17 cellular contexts compared by ENCODE assay signal in genomic region chr12:60921541-60921940, GRCh38.
DNase-seq lines count a peak whose midpoint lies in the region; ATAC-seq and TF ChIP-seq lines count a peak whose summit lies in the region.
"Had no signal": no experiment of that assay in that cellular context is flagged by ENCODE, and none has a peak within 500 bp of the region (broad histone marks: within the 10 kb centered on the region; RNA-seq: fewer than 3 reads in every experiment).

No MANE protein-coding gene starts in this region.

- no peaks in the 10 kb centered on the region for H3K36me3 Mint-ChIP-seq in GM23338 (ENCODE audit: low read depth)
- no peaks in the 10 kb centered on the region for H3K36me3 Mint-ChIP-seq in glutamatergic neuron (ENCODE audit: unreplicated experiment)

- DNase-seq in GM23338 (ENCODE audit: low spot score) (no peak), HT1080 (ENCODE audit: low read depth) (peak; percentile 33), brain microvascular endothelial cell (peak; percentile 12), iris pigment epithelial cell (ENCODE audit: low read depth) (peak; percentile 1), HT-29 (ENCODE audit: low spot score) (no peak), left ventricle myocardium inferior (no peak), glutamatergic neuron (no peak)
- DNase-seq: C1 segment of cervical spinal cord; Calu3; CD4-positive, alpha-beta T cell; DMS 273 treated with DMSO at 0.1 percent for 48 hours; DMS79 treated with DMSO at 0.1 percent for 48 hours; EL had no signal

- H3K9me3 Mint-ChIP-seq in GM23338: no peaks in the 10 kb centered on the region
- no peaks in the 10 kb centered on the region for H3K9me3 Mint-ChIP-seq in glutamatergic neuron (ENCODE audit: unreplicated experiment)

- H3K9me3 ChIP-seq in left ventricle myocardium inferior (replicated peaks): no peaks in the 10 kb centered on the region

- H3K4me3 ChIP-seq in GM23338: no peak overlapping the region
- H3K4me3 ChIP-seq in brain microvascular endothelial cell (ENCODE audit: low read depth, low read length): no peak overlapping the region
- no peak overlapping the region for H3K4me3 ChIP-seq in left ventricle myocardium inferior

- H3K9me2 ChIP-seq in GM23338 (ENCODE audit: insufficient read depth): no peaks in the 10 kb centered on the region

- H3K4me3 Mint-ChIP-seq in GM23338 (no peak overlapping the region), glutamatergic neuron (ENCODE audit: unreplicated experiment) (no peak overlapping the region)
- H3K4me3 Mint-ChIP-seq: B cell; CD4-positive, alpha-beta T cell had no signal

- H3K27me3 Mint-ChIP-seq in GM23338 (ENCODE audit: insufficient read depth, low read depth, poor library complexity): no peaks in the 10 kb centered on the region
- H3K27me3 Mint-ChIP-seq in glutamatergic neuron (ENCODE audit: unreplicated experiment): no peaks in the 10 kb centered on the region
- H3K27me3 Mint-ChIP-seq: B cell; CD4-positive, alpha-beta T cell had no signal

- intact Hi-C loops in left ventricle myocardium inferior (cut with micrococcal nuclease): no loop called here

- H3K27me3 ChIP-seq in GM23338 (ENCODE audit: insufficient read depth): no peaks in the 10 kb centered on the region
- no peaks in the 10 kb centered on the region for H3K27me3 ChIP-seq in brain microvascular endothelial cell (replicated peaks)
- H3K27me3 ChIP-seq in left ventricle myocardium inferior (ENCODE audit: low read depth): no peaks in the 10 kb centered on the region

- H4K20me1 ChIP-seq in GM23338 (replicated peaks; ENCODE audit: insufficient read depth): no peaks in the 10 kb centered on the region

- no peaks in the 10 kb centered on the region for H3K4me1 ChIP-seq in GM23338 (ENCODE audit: insufficient read depth)
- H3K4me1 ChIP-seq in left ventricle myocardium inferior: no peaks in the 10 kb centered on the region

- H3K4me1 Mint-ChIP-seq in GM23338 (no peaks in the 10 kb centered on the region), glutamatergic neuron (ENCODE audit: low read depth, unreplicated experiment) (peaks cover 2% of the 10 kb centered on the region)
- H3K4me1 Mint-ChIP-seq: B cell had no signal

- H3K79me2 ChIP-seq in GM23338 (replicated peaks; ENCODE audit: insufficient read depth): no peaks in the 10 kb centered on the region

- TF ChIP-seq CTCF in GM23338 (conservative IDR thresholded peaks at IDR 0.05; ENCODE audit: low read depth in 2 of 2): no peak
- TF ChIP-seq CTCF in brain microvascular endothelial cell (IDR thresholded peaks at IDR 0.05; ENCODE audit: low read depth, low read length, missing control alignments): no peak
- TF ChIP-seq CTCF in left ventricle myocardium inferior (IDR thresholded peaks at IDR 0.05; ENCODE audit: borderline replicate concordance): no peak
- no peak for TF ChIP-seq CTCF in glutamatergic neuron (IDR thresholded peaks at IDR 0.05; ENCODE audit: partially characterized antibody, unreplicated experiment)

- no peak overlapping the region for H2AFZ ChIP-seq in GM23338

- H3K27ac Mint-ChIP-seq in GM23338: 0 out of 2 replicates have a peak overlapping the region, but pooled peaks have one; percentile 18
- no peak overlapping the region for H3K27ac Mint-ChIP-seq in glutamatergic neuron (ENCODE audit: unreplicated experiment)
- H3K27ac Mint-ChIP-seq: B cell; CD4-positive, alpha-beta T cell had no signal

- ATAC-seq in GM23338 (no peak), GM19452 (IDR thresholded peaks at IDR 0.05; ENCODE audit: unreplicated experiment) (no peak)
- ATAC-seq: HCT116, HepG2 had no signal

- no peak overlapping the region for H3K4me2 ChIP-seq in GM23338

- H3F3A ChIP-seq in GM23338 (replicated peaks; ENCODE audit: low read depth): no peaks in the 10 kb centered on the region

- in situ Hi-C loops in brain microvascular endothelial cell (cut with HindIII; ENCODE audit: low pct_ligation_motif_present, low sequenced_read_pairs): no loop called here

- no peak overlapping the region for H3K27ac ChIP-seq in GM23338 (ENCODE audit: low read depth)
- H3K27ac ChIP-seq in brain microvascular endothelial cell: peak overlapping the region; percentile 48
- H3K27ac ChIP-seq in left ventricle myocardium inferior (replicated peaks): no peak overlapping the region

- no peaks in the 10 kb centered on the region for H3K36me3 ChIP-seq in GM23338 (ENCODE audit: insufficient read depth)
- H3K36me3 ChIP-seq in brain microvascular endothelial cell (replicated peaks): no peaks in the 10 kb centered on the region
- H3K36me3 ChIP-seq in left ventricle myocardium inferior: no peaks in the 10 kb centered on the region

TF ChIP-seq in GM23338, 12 proteins besides CTCF, POLR2A, EP300 and RAD21 (continues in another document):
- TF ChIP-seq ZNF114 (CRISPR knock-in tag; IDR thresholded peaks at IDR 0.05) (no peak), ETS1 (IDR thresholded peaks at IDR 0.05) (no peak), NANOG (IDR thresholded peaks at IDR 0.05; ENCODE audit: borderline replicate concordance) (no peak), CREB1 (CRISPR knock-in tag; IDR thresholded peaks at IDR 0.05; ENCODE audit: low read depth) (no peak), POLR2AphosphoS5 (IDR thresholded peaks at IDR 0.05; ENCODE audit: low read depth) (no peak), REST (IDR thresholded peaks at IDR 0.05; ENCODE audit: unreplicated experiment) (no peak), ZNF331 (CRISPR knock-in tag; IDR thresholded peaks at IDR 0.05; ENCODE audit: low read depth) (no peak)

Comparison
In these comparisons a context has a peak if more than half of its experiments do, and no peak if none do; other contexts are left out.
1. DNase-seq: peak in HT1080 (single experiment), brain microvascular endothelial cell (single experiment) and iris pigment epithelial cell (single experiment); none in GM23338 (single experiment), HT-29 (single experiment), left ventricle myocardium inferior (single experiment) and glutamatergic neuron (single experiment).